ENCODE assay signal across 8 cellular contexts in genomic region chr11:43579171-43579918, GRCh38.
A peak's percentile ranks its signal among the peaks of the same experiment; 100 is the strongest.
DNase-seq lines count a peak whose midpoint lies in the region; ATAC-seq and TF ChIP-seq lines count a peak whose summit lies in the region.

No MANE protein-coding gene starts in this region.

- no peak overlapping the region for H3K27ac ChIP-seq in cardiac muscle cell

- peak; percentile 72 for DNase-seq in 8988T
- peak; percentile 62 for DNase-seq in NAMALWA (ENCODE audit: low spot score)
- no peak for DNase-seq in activated T-cell treated with anti-CD3 and anti-CD28 coated beads, Interleukin-2, amount 50 U/mL, for 4 hours
- peak; percentile 41 to 74 for DNase-seq in cardiac muscle cell (ENCODE audit: low read depth in 1 of 2, low spot score in 1 of 2)
- DNase-seq in retinal pigment epithelial cell (ENCODE audit: low read depth): no peak
- no peak for DNase-seq in NCI-H187 treated with DMSO at 0.1 percent for 48 hours (lab: John Stamatoyannopoulos, UW)

- ATAC-seq in activated T-cell treated with anti-CD3 and anti-CD28 coated beads, Interleukin-2, amount 50 U/mL, for 4 hours: peak; percentile 62 to 70
- no peak for ATAC-seq in GM18873 (IDR thresholded peaks at IDR 0.05; ENCODE audit: low FRiP score, unreplicated experiment)

- H3K27me3 Mint-ChIP-seq in activated T-cell treated with anti-CD3 and anti-CD28 coated beads, Interleukin-2, amount 50 U/mL, for 4 hours (ENCODE audit: low read depth): peaks cover 91% of the 10 kb centered on the region

- peak overlapping the region; percentile 57 for H3K4me3 ChIP-seq in cardiac muscle cell
- peak overlapping the region; percentile 53 for H3K4me3 ChIP-seq in retinal pigment epithelial cell (ENCODE audit: low read length)

- no peaks in the 10 kb centered on the region for H3K36me3 ChIP-seq in cardiac muscle cell

- peak overlapping the region; percentile 72 for H3K4me3 Mint-ChIP-seq in activated T-cell treated with anti-CD3 and anti-CD28 coated beads, Interleukin-2, amount 50 U/mL, for 4 hours

- H3K4me1 Mint-ChIP-seq in activated T-cell treated with anti-CD3 and anti-CD28 coated beads, Interleukin-2, amount 50 U/mL, for 4 hours (ENCODE audit: low read depth): peaks cover 38% of the 10 kb centered on the region

- no peaks in the 10 kb centered on the region for H3K9me3 ChIP-seq in cardiac muscle cell (ENCODE audit: low read depth)

- TF ChIP-seq CTCF in GM12874 (IDR thresholded peaks at IDR 0.05; ENCODE audit: insufficient read depth, low read depth, low read length) (peak; percentile 50; the same call in 1 of the 2 replicates), cardiac muscle cell (IDR thresholded peaks at IDR 0.05; ENCODE audit: low read depth, low read length) (peak; percentile 44), retinal pigment epithelial cell (conservative IDR thresholded peaks at IDR 0.05; ENCODE audit: low read depth, low read length) (peak; percentile 51)

- H3K4me1 ChIP-seq in cardiac muscle cell (ENCODE audit: low read depth): peaks cover 14% of the 10 kb centered on the region

- peaks cover 79% of the 10 kb centered on the region for H3K27me3 ChIP-seq in cardiac muscle cell

- no peaks in the 10 kb centered on the region for H3K9me3 Mint-ChIP-seq in activated T-cell treated with anti-CD3 and anti-CD28 coated beads, Interleukin-2, amount 50 U/mL, for 4 hours

- H3K36me3 Mint-ChIP-seq in activated T-cell treated with anti-CD3 and anti-CD28 coated beads, Interleukin-2, amount 50 U/mL, for 4 hours (ENCODE audit: insufficient read depth): no peaks in the 10 kb centered on the region

Comparison
In these comparisons a context has a peak if more than half of its experiments do, and no peak if none do; other contexts are left out.
1. DNase-seq: peak in 8988T (single experiment), NAMALWA (single experiment) and cardiac muscle cell (2 of 2); none in activated T-cell treated with anti-CD3 and anti-CD28 coated beads, Interleukin-2, amount 50 U/mL, for 4 hours (single experiment), retinal pigment epithelial cell (single experiment) and NCI-H187 treated with DMSO at 0.1 percent for 48 hours (single experiment).
2. Peak in every context shown above with its lines, with median percentiles within 50 percentile points of each other: CTCF ChIP-seq.